In the genomic region with DNA sequence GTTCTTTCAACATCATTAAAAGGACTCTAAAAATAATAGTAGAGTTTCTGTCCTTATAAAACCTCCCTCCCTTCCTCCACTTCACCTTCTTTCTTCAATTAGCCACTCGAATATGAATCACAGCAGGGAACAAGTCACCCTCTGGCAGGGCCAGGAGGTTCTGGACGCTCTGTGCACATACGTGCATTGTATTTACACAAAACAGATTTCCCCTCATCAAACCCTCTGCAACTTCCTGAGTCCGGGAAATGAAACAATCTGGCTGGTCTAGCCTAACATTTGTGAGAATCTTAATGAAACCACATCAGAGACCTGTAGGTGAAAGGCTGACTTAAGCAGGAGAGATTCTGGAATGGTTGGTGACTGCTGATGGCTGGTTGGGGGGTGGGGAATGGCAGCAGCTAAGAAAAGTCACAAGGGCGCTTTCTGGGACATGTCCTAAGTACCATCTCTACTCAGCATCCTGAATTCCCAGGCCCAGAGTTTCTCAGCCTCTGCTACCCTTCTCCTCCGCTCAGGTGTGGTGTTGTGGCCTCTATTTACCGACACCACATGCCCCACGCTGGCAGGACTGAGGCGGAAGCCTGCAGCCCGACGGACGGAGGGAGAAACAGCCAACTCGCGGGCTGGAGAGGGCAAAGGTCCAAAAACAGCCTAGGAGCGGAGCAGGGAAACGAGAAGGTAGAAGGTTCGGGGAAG, we compare ENCODE assay signal across 8 cellular contexts. TPM values are rescaled to one million over a fixed set of nuclear protein-coding genes. Genes with fewer than 3 reads are reported as not detected.
DNase-seq lines count a peak whose midpoint lies in the region; ATAC-seq and TF ChIP-seq lines count a peak whose summit lies in the region.

No MANE protein-coding gene starts in this region.

- ATAC-seq in aorta (ENCODE audit: low FRiP score) = peak; percentile 8
- no peak for ATAC-seq in HG02973 (IDR thresholded peaks at IDR 0.05; ENCODE audit: unreplicated experiment)

- peak overlapping the region; percentile 74 to 91 (median 86) for H3K27ac ChIP-seq in Peyer's patch
- H3K27ac ChIP-seq in effector memory CD4-positive, alpha-beta T cell (ENCODE audit: insufficient read depth, low read length, poor library complexity, severe bottlenecking) = no peak overlapping the region
- peak overlapping the region in 1 of 2 donors; percentile 77 for H3K27ac ChIP-seq in aorta (ENCODE audit: low read depth in 1 of 2, low read length in 2 of 2)

- H3K27me3 ChIP-seq in Peyer's patch (no peaks in the 10 kb centered on the region), aorta (ENCODE audit: control insufficient read depth in 1 of 2, insufficient read depth in 2 of 2, low read length in 1 of 2) (no peaks in the 10 kb centered on the region)
- no peaks in the 10 kb centered on the region for H3K27me3 ChIP-seq in effector memory CD4-positive, alpha-beta T cell (replicated peaks; ENCODE audit: control insufficient read depth, insufficient read depth, low read length, poor library complexity, severe bottlenecking)

- H3K4me1 ChIP-seq in Peyer's patch (no peaks in the 10 kb centered on the region), aorta (ENCODE audit: control insufficient read depth in 1 of 2, insufficient read depth in 2 of 2, low read length in 2 of 2) (no peaks in the 10 kb centered on the region)
- H3K4me1 ChIP-seq in effector memory CD4-positive, alpha-beta T cell (ENCODE audit: control insufficient read depth, insufficient read depth, low read length, poor library complexity, severe bottlenecking) = peaks cover 5% of the 10 kb centered on the region

- TF ChIP-seq POLR2A in Peyer's patch (IDR thresholded peaks at IDR 0.05) = no peak

- peak; percentile 41 for DNase-seq in DMS153 (lab: John Stamatoyannopoulos, UW)
- no peak for DNase-seq in DMS153 treated with DMSO at 0.1 percent for 48 hours (lab: John Stamatoyannopoulos, UW; ENCODE audit: unreplicated experiment)
- peak in 2 of 3 donors; percentile 66 to 67 for DNase-seq in Peyer's patch
- DNase-seq in effector memory CD4-positive, alpha-beta T cell = no peak
- DNase-seq in mucosa of gallbladder (ENCODE audit: low spot score) = peak; percentile 22
- peak; percentile 52 to 77 for DNase-seq in aorta
- no peak for DNase-seq in H4 (ENCODE audit: low spot score)

- no peak for TF ChIP-seq CTCF in Peyer's patch (IDR thresholded peaks at IDR 0.05)

- H3K4me3 ChIP-seq in Peyer's patch (peak overlapping the region; percentile 57 to 93 (median 74)), aorta (ENCODE audit: low read length in 2 of 2) (peak overlapping the region; percentile 49 to 59)
- peak overlapping the region; percentile 63 for H3K4me3 ChIP-seq in effector memory CD4-positive, alpha-beta T cell (ENCODE audit: insufficient read depth, low read depth, low read length, poor library complexity, severe bottlenecking)

- H3K9me3 ChIP-seq in Peyer's patch = no peaks in the 10 kb centered on the region
- no peaks in the 10 kb centered on the region for H3K9me3 ChIP-seq in effector memory CD4-positive, alpha-beta T cell (ENCODE audit: control insufficient read depth, low read length)
- no peaks in the 10 kb centered on the region for H3K9me3 ChIP-seq in aorta (ENCODE audit: control insufficient read depth, low read length)

- WGBS in aorta, 2 donors = 1 to 36% methylated on average over 17 of the region's 17 CpGs

- H3K36me3 ChIP-seq in Peyer's patch (no peaks in the 10 kb centered on the region), aorta (ENCODE audit: control insufficient read depth in 1 of 2, insufficient read depth in 2 of 2, low read length in 1 of 2) (no peaks in the 10 kb centered on the region)
- H3K36me3 ChIP-seq in effector memory CD4-positive, alpha-beta T cell (ENCODE audit: control insufficient read depth, insufficient read depth, low read length) = no peaks in the 10 kb centered on the region

- intact Hi-C loops in aorta (cut with DNase I) = loop anchor here in 1 of 2 donors (10.0 kb wide), 1 partner anchor 202 kb away; no protein-coding TSS in a partner anchor

RNA-seq across cellular contexts. Expression of gene ZDHHC9, which starts 1.0 kb away (rescaled TPM):
- total RNA-seq in Peyer's patch (10 to 100 TPM; 16.5 to 78.3 (median 60.6) TPM), mucosa of gallbladder (32.9 TPM), aorta (10 to 100 TPM; 21.3 to 24.0 TPM)
- 1 to 10 TPM; 4.3 to 5.4 TPM for polyA plus RNA-seq in aorta
- total RNA-seq in H4 (2014; rRNA removed; shearing (Covaris generic)) = 16.0 and 24.5 TPM in 2 replicates

Comparison
In these comparisons a context has a peak if more than half of its experiments do, and no peak if none do; other contexts are left out.
1. DNase-seq: peak in DMS153 (single experiment), Peyer's patch (2 of 3), mucosa of gallbladder (single experiment) and aorta (2 of 2); none in DMS153 treated with DMSO at 0.1 percent for 48 hours (single experiment), effector memory CD4-positive, alpha-beta T cell (0 of 3) and H4 (single experiment).
2. Peak in every context shown above with its lines, with median percentiles within 50 percentile points of each other: H3K4me3 ChIP-seq.